41 cellular contexts compared by ENCODE assay signal in the genomic region with DNA sequence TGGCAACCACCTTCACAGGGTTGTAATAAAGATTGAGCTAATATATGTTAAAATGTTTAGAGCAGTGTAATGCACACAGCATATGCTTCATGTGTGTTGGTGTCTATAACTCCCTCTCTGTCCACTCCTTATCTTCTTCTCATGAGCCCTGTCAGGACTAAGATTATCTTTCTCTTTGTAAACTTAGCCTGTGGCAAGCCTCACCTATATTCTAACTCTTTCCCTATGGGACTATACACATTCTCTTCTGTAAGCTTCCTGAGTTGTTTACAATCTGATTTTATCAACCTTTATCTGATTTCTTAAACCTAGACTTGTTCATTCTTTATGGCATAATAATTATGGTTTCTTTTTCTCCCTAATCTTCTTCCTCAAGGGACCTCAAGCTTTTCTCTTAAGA. TPM values are rescaled to one million over a fixed set of nuclear protein-coding genes. Genes with fewer than 3 reads are reported as not detected.
"Had no signal": no experiment of that assay in that cellular context is flagged by ENCODE, and none has a peak within 500 bp of the region (broad histone marks: within the 10 kb centered on the region; RNA-seq: fewer than 3 reads in every experiment).

No MANE protein-coding gene starts in this region.

- H3K4me1 ChIP-seq: adrenal gland, ascending aorta, body of pancreas had no signal

- H3K9me3 ChIP-seq: adrenal gland, body of pancreas had no signal

- H3K27me3 Mint-ChIP-seq: brain had no signal

- H3K27ac ChIP-seq: adrenal gland, ascending aorta, body of pancreas, brain microvascular endothelial cell, cardiac muscle cell had no signal

- H3K27me3 ChIP-seq: adrenal gland, ascending aorta, body of pancreas, brain microvascular endothelial cell, cardiac muscle cell had no signal

- H3K36me3 ChIP-seq: adrenal gland, ascending aorta, brain microvascular endothelial cell, cardiac muscle cell had no signal

- H3K4me1 Mint-ChIP-seq: activated naive CD4-positive, alpha-beta T cell treated with anti-CD3 and anti-CD28 coated beads, Interleukin-2, amount 10 ng/mL, durations not matched to agents 7 days and 5 days; activated naive CD4-positive, alpha-beta T cell treated with anti-CD3 and anti-CD28 coated beads, Interleukin-2, amount 50 U/mL, for 24 hours; activated naive CD8-positive, alpha-beta T cell treated with anti-CD3 and anti-CD28 coated beads for 36 hours; activated naive CD8-positive, alpha-beta T cell treated with anti-CD3 and anti-CD28 coated beads, Interleukin-2, amount 10 ng/mL, durations not matched to agents 7 days and 5 days; activated naive CD8-positive, alpha-beta T cell treated with anti-CD3 and anti-CD28 coated beads, Interleukin-2, amount 50 U/mL, for 24 hours; activated T-helper 17 cell treated with anti-CD3 and anti-CD28 coated beads, Interleukin-2, amount 50 U/mL, for 72 hours; brain; central memory CD8-positive, alpha-beta T cell had no signal

- H3K4me3 Mint-ChIP-seq: activated naive CD4-positive, alpha-beta T cell treated with anti-CD3 and anti-CD28 coated beads for 36 hours; activated naive CD4-positive, alpha-beta T cell treated with anti-CD3 and anti-CD28 coated beads, Interleukin-2, amount 10 ng/mL, durations not matched to agents 7 days and 5 days; activated naive CD4-positive, alpha-beta T cell treated with anti-CD3 and anti-CD28 coated beads, Interleukin-2, amount 50 U/mL, for 24 hours; activated naive CD8-positive, alpha-beta T cell; activated naive CD8-positive, alpha-beta T cell treated with anti-CD3 and anti-CD28 coated beads for 36 hours; activated naive CD8-positive, alpha-beta T cell treated with anti-CD3 and anti-CD28 coated beads, Interleukin-2, amount 10 ng/mL, durations not matched to agents 7 days and 5 days; activated naive CD8-positive, alpha-beta T cell treated with anti-CD3 and anti-CD28 coated beads, Interleukin-2, amount 50 U/mL, for 24 hours; activated T-cell treated with anti-CD3 and anti-CD28 coated beads, Interleukin-2, amount 50 U/mL, for 24 hours; activated T-cell treated with anti-CD3 and anti-CD28 coated beads, Interleukin-2, amount 50 U/mL, for 4 hours; activated T-cell treated with anti-CD3 and anti-CD28 coated beads, Interleukin-2, amount 50 U/mL, for 72 hours; activated T-helper 1 cell treated with anti-CD3 and anti-CD28 coated beads, Interleukin-12 subunit alpha, Interleukin-12 subunit beta, Interleukin-2, Interleukin-4 antibody, amounts not matched to agents 30 ng/mL and 10 ng/mL and 1 ng/mL, durations not matched to agents 14 hours and 24 hours and 36 hours; activated T-helper 17 cell treated with anti-CD3 and anti-CD28 coated beads, Interleukin-2, amount 50 U/mL, for 72 hours; brain; central memory CD8-positive, alpha-beta T cell had no signal

- H3K36me3 Mint-ChIP-seq: activated naive CD4-positive, alpha-beta T cell treated with anti-CD3 and anti-CD28 coated beads, Interleukin-2, amount 10 ng/mL, durations not matched to agents 7 days and 5 days; activated naive CD4-positive, alpha-beta T cell treated with anti-CD3 and anti-CD28 coated beads, Interleukin-2, amount 50 U/mL, for 24 hours; activated naive CD8-positive, alpha-beta T cell; activated naive CD8-positive, alpha-beta T cell treated with anti-CD3 and anti-CD28 coated beads, Interleukin-2, amount 10 ng/mL, durations not matched to agents 7 days and 5 days; brain had no signal

- H3K27ac Mint-ChIP-seq: activated naive CD4-positive, alpha-beta T cell treated with anti-CD3 and anti-CD28 coated beads for 36 hours; activated naive CD4-positive, alpha-beta T cell treated with anti-CD3 and anti-CD28 coated beads, Interleukin-2, amount 10 ng/mL, durations not matched to agents 7 days and 5 days; activated naive CD4-positive, alpha-beta T cell treated with anti-CD3 and anti-CD28 coated beads, Interleukin-2, amount 50 U/mL, for 24 hours; activated naive CD4-positive, alpha-beta T cell treated with anti-CD3 and anti-CD28 coated beads, Interleukin-2, amount 50 U/mL, for 72 hours; activated naive CD8-positive, alpha-beta T cell; activated naive CD8-positive, alpha-beta T cell treated with anti-CD3 and anti-CD28 coated beads for 36 hours; activated naive CD8-positive, alpha-beta T cell treated with anti-CD3 and anti-CD28 coated beads, Interleukin-2, amount 10 ng/mL, durations not matched to agents 7 days and 5 days; activated naive CD8-positive, alpha-beta T cell treated with anti-CD3 and anti-CD28 coated beads, Interleukin-2, amount 50 U/mL, for 24 hours; activated T-cell treated with anti-CD3 and anti-CD28 coated beads, Interleukin-2, amount 50 U/mL, for 24 hours; activated T-cell treated with anti-CD3 and anti-CD28 coated beads, Interleukin-2, amount 50 U/mL, for 72 hours; activated T-helper 1 cell treated with anti-CD3 and anti-CD28 coated beads, Interleukin-12 subunit alpha, Interleukin-12 subunit beta, Interleukin-2, Interleukin-4 antibody, amounts not matched to agents 30 ng/mL and 10 ng/mL and 1 ng/mL, durations not matched to agents 14 hours and 24 hours and 36 hours; activated T-helper 17 cell treated with anti-CD3 and anti-CD28 coated beads, Interleukin-2, amount 50 U/mL, for 72 hours; activated T-helper 2 cell treated with anti-CD3 and anti-CD28 coated beads, Interferon-gamma antibody, Interleukin-2, Interleukin-4, amounts not matched to agents 10 μg/mL and 5 μg/mL and 100 μg/mL, durations not matched to agents 14 hours and 24 hours and 36 hours; brain had no signal

- H3K9me3 Mint-ChIP-seq: activated naive CD4-positive, alpha-beta T cell treated with anti-CD3 and anti-CD28 coated beads, Interleukin-2, amount 10 ng/mL, durations not matched to agents 7 days and 5 days had no signal

- H3K4me3 ChIP-seq: adrenal gland, ascending aorta, body of pancreas, cardiac muscle cell had no signal

- DNase-seq: activated effector memory CD4-positive, alpha-beta T cell treated with anti-CD3 and anti-CD28 coated beads, Interleukin-2, amount 50 U/mL, for 16 hours; activated effector memory CD4-positive, alpha-beta T cell treated with Interleukin-2 at 50 U/mL for 16 hours; activated gamma-delta T cell; activated gamma-delta T cell treated with Interleukin-2 at 50 U/mL for 16 hours; activated naive CD4-positive, alpha-beta T cell; activated naive CD4-positive, alpha-beta T cell treated with anti-CD3 and anti-CD28 coated beads for 36 hours; activated naive CD4-positive, alpha-beta T cell treated with anti-CD3 and anti-CD28 coated beads, Interleukin-2, amount 10 ng/mL, durations not matched to agents 7 days and 5 days; activated naive CD4-positive, alpha-beta T cell treated with anti-CD3 and anti-CD28 coated beads, Interleukin-2, amount 50 U/mL, for 16 hours; activated naive CD4-positive, alpha-beta T cell treated with Interleukin-2 at 50 U/mL for 16 hours; activated naive CD8-positive, alpha-beta T cell treated with anti-CD3 and anti-CD28 coated beads for 36 hours; activated naive CD8-positive, alpha-beta T cell treated with anti-CD3 and anti-CD28 coated beads, Interleukin-2, amount 10 ng/mL, durations not matched to agents 7 days and 5 days; activated naive CD8-positive, alpha-beta T cell treated with anti-CD3 and anti-CD28 coated beads, Interleukin-2, amount 50 U/mL, for 24 hours; activated T-cell treated with anti-CD3 and anti-CD28 coated beads, Interleukin-2, amount 50 U/mL, for 24 hours; activated T-cell treated with anti-CD3 and anti-CD28 coated beads, Interleukin-2, amount 50 U/mL, for 4 hours; activated T-cell treated with anti-CD3 and anti-CD28 coated beads, Interleukin-2, amount 50 U/mL, for 48 hours; activated T-cell treated with anti-CD3 and anti-CD28 coated beads, Interleukin-2, amount 50 U/mL, for 72 hours; adrenal gland; amniotic stem cell; amygdala; anterior cingulate cortex; aorta; body of pancreas; brain microvascular endothelial cell; caudate nucleus; central memory CD4-positive, alpha-beta T cell; cerebellar nuclear complex had no signal

RNA-seq across cellular contexts. Expression of a gene that starts 2.4 kb away (rescaled TPM):
- total RNA-seq: activated naive CD4-positive, alpha-beta T cell treated with anti-CD3 and anti-CD28 coated beads for 36 hours; activated naive CD4-positive, alpha-beta T cell treated with anti-CD3 and anti-CD28 coated beads, Interleukin-2, amount 50 U/mL, for 72 hours; activated naive CD8-positive, alpha-beta T cell treated with anti-CD3 and anti-CD28 coated beads for 36 hours; activated naive CD8-positive, alpha-beta T cell treated with anti-CD3 and anti-CD28 coated beads, Interleukin-2, amount 10 ng/mL, durations not matched to agents 7 days and 5 days; activated T-cell treated with anti-CD3 and anti-CD28 coated beads, Interleukin-2, amount 50 U/mL, for 4 hours; activated T-cell treated with anti-CD3 and anti-CD28 coated beads, Interleukin-2, amount 50 U/mL, for 72 hours; activated T-helper 1 cell treated with anti-CD3 and anti-CD28 coated beads, Interleukin-12 subunit alpha, Interleukin-12 subunit beta, Interleukin-2, Interleukin-4 antibody, amounts not matched to agents 30 ng/mL and 10 ng/mL and 1 ng/mL, durations not matched to agents 14 hours and 24 hours and 36 hours; activated T-helper 17 cell treated with anti-CD3 and anti-CD28 coated beads, Interleukin-2, amount 50 U/mL, for 72 hours; activated T-helper 2 cell treated with anti-CD3 and anti-CD28 coated beads, Interferon-gamma antibody, Interleukin-2, Interleukin-4, amounts not matched to agents 10 μg/mL and 5 μg/mL and 100 μg/mL, durations not matched to agents 14 hours and 24 hours and 36 hours; adrenal gland; aorta; ascending aorta; astrocyte; body of pancreas; bronchial epithelial cell; cardiac muscle cell; cardiac septum; cerebellum; chondrocyte had no signal

RNA-seq across cellular contexts. Expression of a gene that starts 53.7 kb away (rescaled TPM):
- total RNA-seq: activated naive CD4-positive, alpha-beta T cell treated with anti-CD3 and anti-CD28 coated beads for 36 hours; activated naive CD4-positive, alpha-beta T cell treated with anti-CD3 and anti-CD28 coated beads, Interleukin-2, amount 50 U/mL, for 72 hours; activated naive CD8-positive, alpha-beta T cell treated with anti-CD3 and anti-CD28 coated beads for 36 hours; activated naive CD8-positive, alpha-beta T cell treated with anti-CD3 and anti-CD28 coated beads, Interleukin-2, amount 10 ng/mL, durations not matched to agents 7 days and 5 days; activated T-cell treated with anti-CD3 and anti-CD28 coated beads, Interleukin-2, amount 50 U/mL, for 4 hours; activated T-cell treated with anti-CD3 and anti-CD28 coated beads, Interleukin-2, amount 50 U/mL, for 72 hours; activated T-helper 1 cell treated with anti-CD3 and anti-CD28 coated beads, Interleukin-12 subunit alpha, Interleukin-12 subunit beta, Interleukin-2, Interleukin-4 antibody, amounts not matched to agents 30 ng/mL and 10 ng/mL and 1 ng/mL, durations not matched to agents 14 hours and 24 hours and 36 hours; activated T-helper 17 cell treated with anti-CD3 and anti-CD28 coated beads, Interleukin-2, amount 50 U/mL, for 72 hours; activated T-helper 2 cell treated with anti-CD3 and anti-CD28 coated beads, Interferon-gamma antibody, Interleukin-2, Interleukin-4, amounts not matched to agents 10 μg/mL and 5 μg/mL and 100 μg/mL, durations not matched to agents 14 hours and 24 hours and 36 hours; adrenal gland; aorta; ascending aorta; astrocyte; body of pancreas; bronchial epithelial cell; cardiac muscle cell; cardiac septum; cerebellum; chondrocyte had no signal
